In genomic region chr11:69035150-69035958, GRCh38 we compare ENCODE assay signal across 1 cellular context.
TF ChIP-seq lines count a peak whose summit lies in the region.

No MANE protein-coding gene starts in this region.

TF ChIP-seq in HepG2, 621 proteins besides CTCF, POLR2A, EP300 and RAD21:
- no peak for TF ChIP-seq ESRRA (CRISPR knock-in tag; IDR thresholded peaks at IDR 0.05; ENCODE audit: low read depth)
- TF ChIP-seq, protein P1, sequence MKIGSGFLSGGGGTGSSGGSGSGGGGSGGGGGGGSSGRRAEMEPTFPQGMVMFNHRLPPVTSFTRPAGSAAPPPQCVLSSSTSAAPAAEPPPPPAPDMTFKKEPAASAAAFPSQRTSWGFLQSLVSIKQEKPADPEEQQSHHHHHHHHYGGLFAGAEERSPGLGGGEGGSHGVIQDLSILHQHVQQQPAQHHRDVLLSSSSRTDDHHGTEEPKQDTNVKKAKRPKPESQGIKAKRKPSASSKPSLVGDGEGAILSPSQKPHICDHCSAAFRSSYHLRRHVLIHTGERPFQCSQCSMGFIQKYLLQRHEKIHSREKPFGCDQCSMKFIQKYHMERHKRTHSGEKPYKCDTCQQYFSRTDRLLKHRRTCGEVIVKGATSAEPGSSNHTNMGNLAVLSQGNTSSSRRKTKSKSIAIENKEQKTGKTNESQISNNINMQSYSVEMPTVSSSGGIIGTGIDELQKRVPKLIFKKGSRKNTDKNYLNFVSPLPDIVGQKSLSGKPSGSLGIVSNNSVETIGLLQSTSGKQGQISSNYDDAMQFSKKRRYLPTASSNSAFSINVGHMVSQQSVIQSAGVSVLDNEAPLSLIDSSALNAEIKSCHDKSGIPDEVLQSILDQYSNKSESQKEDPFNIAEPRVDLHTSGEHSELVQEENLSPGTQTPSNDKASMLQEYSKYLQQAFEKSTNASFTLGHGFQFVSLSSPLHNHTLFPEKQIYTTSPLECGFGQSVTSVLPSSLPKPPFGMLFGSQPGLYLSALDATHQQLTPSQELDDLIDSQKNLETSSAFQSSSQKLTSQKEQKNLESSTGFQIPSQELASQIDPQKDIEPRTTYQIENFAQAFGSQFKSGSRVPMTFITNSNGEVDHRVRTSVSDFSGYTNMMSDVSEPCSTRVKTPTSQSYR (CRISPR knock-in tag; IDR thresholded peaks at IDR 0.05; ENCODE audit: borderline replicate concordance): no peak
- no peak for TF ChIP-seq PHF5A (CRISPR knock-in tag; IDR thresholded peaks at IDR 0.05; ENCODE audit: low read depth, unreplicated experiment)
- no peak for TF ChIP-seq BORCS8-MEF2B (CRISPR knock-in tag; IDR thresholded peaks at IDR 0.05)
- TF ChIP-seq, protein P2, sequence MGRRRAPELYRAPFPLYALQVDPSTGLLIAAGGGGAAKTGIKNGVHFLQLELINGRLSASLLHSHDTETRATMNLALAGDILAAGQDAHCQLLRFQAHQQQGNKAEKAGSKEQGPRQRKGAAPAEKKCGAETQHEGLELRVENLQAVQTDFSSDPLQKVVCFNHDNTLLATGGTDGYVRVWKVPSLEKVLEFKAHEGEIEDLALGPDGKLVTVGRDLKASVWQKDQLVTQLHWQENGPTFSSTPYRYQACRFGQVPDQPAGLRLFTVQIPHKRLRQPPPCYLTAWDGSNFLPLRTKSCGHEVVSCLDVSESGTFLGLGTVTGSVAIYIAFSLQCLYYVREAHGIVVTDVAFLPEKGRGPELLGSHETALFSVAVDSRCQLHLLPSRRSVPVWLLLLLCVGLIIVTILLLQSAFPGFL (CRISPR knock-in tag; IDR thresholded peaks at IDR 0.05): no peak
- TF ChIP-seq AFF4 (CRISPR knock-in tag; IDR thresholded peaks at IDR 0.05): no peak
- TF ChIP-seq FOXO1 (CRISPR knock-in tag; IDR thresholded peaks at IDR 0.05): no peak
TF ChIP-seq in HepG2: peak in this region for 0.
